Comparison of ENCODE assay signal across 14 cellular contexts in genomic region chr2:133676392-133677130, GRCh38.
DNase-seq lines count a peak whose midpoint lies in the region; ATAC-seq and TF ChIP-seq lines count a peak whose summit lies in the region.
"Had no signal": no experiment of that assay in that cellular context is flagged by ENCODE, and none has a peak within 500 bp of the region (broad histone marks: within the 10 kb centered on the region; RNA-seq: fewer than 3 reads in every experiment).

No MANE protein-coding gene starts in this region.

- H3K27me3 ChIP-seq in osteoblast (ENCODE audit: insufficient read depth, low read length): no peaks in the 10 kb centered on the region

- H3K4me1 ChIP-seq in osteoblast (ENCODE audit: insufficient read depth, low read length): peaks cover 41% of the 10 kb centered on the region

- no peaks in the 10 kb centered on the region for H3K79me2 ChIP-seq in osteoblast (ENCODE audit: insufficient read depth, low read length)

- no peaks in the 10 kb centered on the region for H4K20me1 ChIP-seq in osteoblast (ENCODE audit: insufficient read depth, low read length)

- peak overlapping the region; percentile 65 for H2AFZ ChIP-seq in osteoblast (ENCODE audit: low read length)

- H3K9me3 ChIP-seq in osteoblast (ENCODE audit: low read depth, low read length): no peaks in the 10 kb centered on the region
- H3K9me3 ChIP-seq: mucosa of descending colon had no signal

- peak overlapping the region; percentile 64 for H3K4me2 ChIP-seq in osteoblast (ENCODE audit: insufficient read depth, low read length)

- ATAC-seq in HG03025 (IDR thresholded peaks at IDR 0.05; ENCODE audit: low FRiP score, unreplicated experiment) (no peak), HG03442 (IDR thresholded peaks at IDR 0.05; ENCODE audit: unreplicated experiment) (no peak)
- ATAC-seq: mucosa of descending colon had no signal

- H3K4me3 ChIP-seq in osteoblast (ENCODE audit: insufficient read depth, low read length): peak overlapping the region; percentile 9
- H3K4me3 ChIP-seq: mucosa of descending colon had no signal

- no peak for TF ChIP-seq CTCF in VCaP (conservative IDR thresholded peaks at IDR 0.05)
- TF ChIP-seq CTCF in osteoblast (IDR thresholded peaks at IDR 0.05; ENCODE audit: extremely low read depth, low read depth, low read length): no peak

- H3K27ac ChIP-seq in VCaP (peak overlapping the region; percentile 94), osteoblast (ENCODE audit: low read depth, low read length) (peak overlapping the region; percentile 87)

- no peaks in the 10 kb centered on the region for H3K36me3 ChIP-seq in osteoblast (ENCODE audit: insufficient read depth, low read length)

- peak; percentile 70 for DNase-seq in GM03348 (ENCODE audit: low spot score)
- peak; percentile 85 for DNase-seq in fibroblast of peridontal ligament (ENCODE audit: extremely low read depth)
- peak; percentile 56 for DNase-seq in osteoblast (ENCODE audit: insufficient read length, low spot score, missing footprints)
- no peak for DNase-seq in NCI-H82 treated with DMSO at 0.1 percent for 48 hours (lab: John Stamatoyannopoulos, UW; ENCODE audit: unreplicated experiment)
- DNase-seq: activated CD4-positive, alpha-beta T cell treated with anti-CD3 and anti-CD28 coated beads, Interleukin-2, amount 50 U/mL, for 48 hours; effector CD4-positive, alpha-beta T cell; GF-D8; kidney; mucosa of descending colon; NCI-H2171; SIG-M5 had no signal
